ENCODE assay signal across 9 cellular contexts in the genomic region with DNA sequence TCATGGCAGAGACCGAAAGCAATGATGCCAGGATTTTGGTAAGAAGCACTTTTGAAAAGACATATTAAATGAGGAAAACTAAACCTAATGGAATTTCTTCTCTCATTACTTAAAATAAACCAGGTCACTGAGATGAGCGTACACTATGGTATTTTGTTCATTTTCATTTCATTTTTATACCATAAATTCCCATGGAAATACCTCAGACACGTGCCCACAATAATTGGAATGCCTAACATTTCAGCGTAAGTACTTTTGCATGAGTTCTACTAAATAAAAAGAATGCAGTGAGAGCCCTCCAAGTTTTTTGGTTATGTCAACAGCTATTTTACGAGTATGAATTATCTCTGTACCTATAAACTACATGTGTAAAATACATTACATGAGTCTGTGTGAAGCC. TPM values are rescaled to one million over a fixed set of nuclear protein-coding genes. Genes with fewer than 3 reads are reported as not detected.
A peak's percentile ranks its signal among the peaks of the same experiment; 100 is the strongest.
DNase-seq lines count a peak whose midpoint lies in the region; ATAC-seq and TF ChIP-seq lines count a peak whose summit lies in the region.
"Had no signal": no experiment of that assay in that cellular context is flagged by ENCODE, and none has a peak within 500 bp of the region (broad histone marks: within the 10 kb centered on the region; RNA-seq: fewer than 3 reads in every experiment).

No MANE protein-coding gene starts in this region.

- H3K27me3 ChIP-seq in cardiac muscle cell (no peaks in the 10 kb centered on the region), thoracic aorta (replicated peaks; ENCODE audit: insufficient read depth) (no peaks in the 10 kb centered on the region)

- H3K4me3 Mint-ChIP-seq in T-cell = peak overlapping the region; percentile 47 to 98 (median 60)

- CTCF ChIA-PET in T-cell (lab: Charles Lee) = no interaction called here

- H3K9me3 Mint-ChIP-seq in T-cell = no peaks in the 10 kb centered on the region

- H3K27ac Mint-ChIP-seq in T-cell = peak overlapping the region; percentile 47 to 73

- POLR2A ChIA-PET in T-cell (lab: Charles Lee) = interaction anchor here in 1 of 2 donors (0.6 kb wide), 1 partner anchor 1255 kb away, joined by 3 read pairs; no protein-coding TSS in a partner anchor

- DNase-seq in cardiac muscle cell (ENCODE audit: low read depth in 1 of 2, low spot score in 1 of 2) (peak in 1 of 2 donors; percentile 63), Right ventricle myocardium superior (no peak), T-cell (no peak), glomerular visceral epithelial cell (ENCODE audit: extremely low spot score) (peak; percentile 23), thoracic aorta (ENCODE audit: low spot score) (no peak), NCI-H2107 (lab: John Stamatoyannopoulos, UW) (no peak)
- DNase-seq: erythroblast had no signal

- H3K36me3 Mint-ChIP-seq in T-cell = peaks cover 5% of the 10 kb centered on the region

- peaks cover 49 to 59% (median 58%) of the 10 kb centered on the region in 3 donors for H3K4me1 Mint-ChIP-seq in T-cell

- H3K27me3 Mint-ChIP-seq in T-cell = no peaks in the 10 kb centered on the region

- no peak overlapping the region for H3K27ac ChIP-seq in cardiac muscle cell
- H3K27ac ChIP-seq in thoracic aorta = peak overlapping the region; percentile 4 to 9

- H3K4me3 ChIP-seq in cardiac muscle cell = peak overlapping the region; percentile 77
- H3K4me3 ChIP-seq in thoracic aorta = peak overlapping the region; percentile 93

- H3K9me3 ChIP-seq in cardiac muscle cell (ENCODE audit: low read depth) (no peaks in the 10 kb centered on the region), thoracic aorta (no peaks in the 10 kb centered on the region)

- peaks cover 18% of the 10 kb centered on the region for H3K4me1 ChIP-seq in cardiac muscle cell (ENCODE audit: low read depth)
- peaks cover 34 to 46% of the 10 kb centered on the region in 2 donors for H3K4me1 ChIP-seq in thoracic aorta (ENCODE audit: control insufficient read depth in 1 of 2, low read depth in 2 of 2)

- ATAC-seq in Right ventricle myocardium superior (ENCODE audit: poor library complexity) (no peak), T-cell (replicated peaks in 1 of 4) (no peak), thoracic aorta (ENCODE audit: insufficient number of reproducible peaks, low FRiP score, low read depth) (no peak), HG03139 (IDR thresholded peaks at IDR 0.05; ENCODE audit: unreplicated experiment) (no peak), HG03520 (IDR thresholded peaks at IDR 0.05; ENCODE audit: unreplicated experiment) (no peak)

- intact Hi-C loops in Right ventricle myocardium superior (cut with DNase I) = no loop called here

- H3K36me3 ChIP-seq in cardiac muscle cell = no peaks in the 10 kb centered on the region
- no peaks in the 10 kb centered on the region for H3K36me3 ChIP-seq in thoracic aorta

- TF ChIP-seq CTCF in cardiac muscle cell (IDR thresholded peaks at IDR 0.05; ENCODE audit: low read depth, low read length) = no peak
- TF ChIP-seq CTCF in thoracic aorta (IDR thresholded peaks at IDR 0.05) = no peak

RNA-seq across cellular contexts. Expression of gene CAMK2D, which starts 3.2 kb away (rescaled TPM):
- total RNA-seq in cardiac muscle cell (74.9 and 84.7 TPM in 2 replicates), Right ventricle myocardium superior (194 TPM), T-cell (10 to 100 TPM; 30.9 to 36.2 (median 35.4) TPM), thoracic aorta (10 to 100 TPM; 50.6 to 70.1 TPM)
- 60.6 and 88.5 TPM in 2 replicates for polyA plus RNA-seq in cardiac muscle cell
